ENCODE assay signal across 8 cellular contexts in the genomic region with DNA sequence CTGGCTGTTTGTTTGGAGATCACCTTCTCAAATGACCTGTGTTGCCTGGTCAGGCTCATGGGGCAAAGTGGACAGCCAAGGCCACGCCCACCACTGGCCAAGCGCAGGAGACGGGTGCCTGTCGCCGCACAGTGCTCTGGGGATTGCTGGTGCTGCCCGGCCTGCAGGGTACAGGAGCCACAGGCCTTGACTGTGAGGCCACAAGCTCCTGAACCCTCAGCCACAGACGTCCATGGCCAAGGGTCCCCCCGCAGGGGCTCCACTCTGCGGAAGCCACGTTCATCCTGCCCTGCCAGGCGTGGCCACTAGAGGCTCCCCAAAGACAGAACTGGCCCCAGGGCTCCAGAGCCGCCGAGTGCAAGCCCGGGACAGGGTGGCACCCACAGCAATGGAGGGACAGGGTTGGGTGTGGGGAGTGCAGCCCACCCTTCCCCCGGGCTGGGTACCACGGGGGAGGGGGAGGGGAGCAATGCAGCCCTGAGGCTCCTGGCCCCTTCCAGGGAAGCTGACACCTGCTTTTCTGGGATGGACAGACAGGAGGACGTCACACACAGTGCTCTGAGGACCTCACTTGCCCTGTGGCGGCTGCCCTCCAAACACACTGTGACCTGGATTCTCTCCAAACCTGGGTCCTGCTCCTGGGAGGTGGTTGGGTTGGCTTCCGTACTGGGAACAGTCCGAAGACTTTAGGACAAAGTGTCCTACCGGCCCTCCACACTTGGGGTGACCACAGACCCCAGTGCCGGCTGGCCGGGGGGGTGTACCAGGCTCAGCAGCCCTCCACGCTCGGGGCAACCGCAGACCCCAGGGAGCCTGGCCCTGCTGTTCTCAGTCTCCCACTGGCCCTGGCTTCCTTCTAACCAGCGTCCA. TPM values are rescaled to one million over a fixed set of nuclear protein-coding genes. Genes with fewer than 3 reads are reported as not detected.
A peak's percentile ranks its signal among the peaks of the same experiment; 100 is the strongest.
DNase-seq lines count a peak whose midpoint lies in the region; ATAC-seq, FAIRE-seq and TF ChIP-seq lines count a peak whose summit lies in the region.

No MANE protein-coding gene starts in this region.

- no peak for TF ChIP-seq POLR2A in body of pancreas (IDR thresholded peaks at IDR 0.05)

- H3K4me1 ChIP-seq in body of pancreas, result peaks cover 29% of the 10 kb centered on the region
- H3K4me1 ChIP-seq in iPS DF 6.9 (ENCODE audit: control insufficient read depth, insufficient read depth, low read length), result peaks cover 7% of the 10 kb centered on the region; the same call in 1 of the 2 replicates
- peaks cover 6 to 15% of the 10 kb centered on the region in 2 donors for H3K4me1 ChIP-seq in small intestine (ENCODE audit: control insufficient read depth in 2 of 2, insufficient read depth in 1 of 2, low read depth in 1 of 2, low read length in 1 of 2)

- H3K27me3 ChIP-seq in H7 (ENCODE audit: control insufficient read depth, insufficient read depth, low read length), result no peaks in the 10 kb centered on the region
- no peaks in the 10 kb centered on the region for H3K27me3 ChIP-seq in body of pancreas
- no peaks in the 10 kb centered on the region for H3K27me3 ChIP-seq in iPS DF 6.9 (ENCODE audit: control insufficient read depth, insufficient read depth, low read length)
- no peaks in the 10 kb centered on the region for H3K27me3 ChIP-seq in small intestine (ENCODE audit: control insufficient read depth in 2 of 2, insufficient read depth in 2 of 2, low read length in 2 of 2)

- H3K27ac ChIP-seq in body of pancreas, result peak overlapping the region in 1 of 4 donors; percentile 6
- no peak overlapping the region for H3K27ac ChIP-seq in iPS DF 6.9 (ENCODE audit: low read length)
- no peak overlapping the region for H3K27ac ChIP-seq in small intestine (ENCODE audit: low read depth in 1 of 2, low read length in 1 of 2)

- ATAC-seq in body of pancreas, result peak; percentile 80

- H3K4me3 ChIP-seq in H7 (ENCODE audit: insufficient read depth, low read depth, low read length), result no peak overlapping the region
- H3K4me3 ChIP-seq in body of pancreas, result no peak overlapping the region
- no peak overlapping the region for H3K4me3 ChIP-seq in iPS DF 6.9 (ENCODE audit: low read length)
- no peak overlapping the region for H3K4me3 ChIP-seq in small intestine (ENCODE audit: low read depth in 1 of 2, low read length in 2 of 2)

- 26 to 27% methylated on average over 2 to 26 of the region's 27 CpGs for WGBS in body of pancreas, 2 donors
- no CpG with 5 or more reads among the region's 27 CpGs for WGBS in iPS DF 6.9 (ENCODE audit: insufficient coverage, insufficient read length)
- 14 to 22% (median 20%) methylated on average over 26 to 27 of the region's 27 CpGs for WGBS in small intestine, 3 donors

- H3K36me3 ChIP-seq in H7 (replicated peaks; ENCODE audit: control insufficient read depth, insufficient read depth, low read length), result peaks cover 2% of the 10 kb centered on the region
- H3K36me3 ChIP-seq in body of pancreas (replicated peaks in 1 of 2; ENCODE audit: insufficient read depth in 1 of 2, low read depth in 2 of 2), result no peaks in the 10 kb centered on the region
- H3K36me3 ChIP-seq in iPS DF 6.9 (ENCODE audit: control insufficient read depth, insufficient read depth, low read length), result no peaks in the 10 kb centered on the region; the same call in none of the 2 replicates
- H3K36me3 ChIP-seq in small intestine (ENCODE audit: control insufficient read depth in 2 of 2, insufficient read depth in 2 of 2, low read length in 2 of 2), result no peaks in the 10 kb centered on the region

- FAIRE-seq in small intestine (lab: Jason Lieb, UNC), result no peak

- H3K9me3 ChIP-seq in body of pancreas (no peaks in the 10 kb centered on the region), iPS DF 6.9 (ENCODE audit: control insufficient read depth, insufficient read depth, low read length) (no peaks in the 10 kb centered on the region), small intestine (ENCODE audit: control insufficient read depth, low read depth) (no peaks in the 10 kb centered on the region)

- TF ChIP-seq CTCF in body of pancreas (IDR thresholded peaks at IDR 0.05), result peak; percentile 88 to 97 (median 91)

- intact Hi-C loops in body of pancreas (cut with DNase I), result loop anchor here (2.0 kb wide), 1 partner anchor 229 kb away; no protein-coding TSS in a partner anchor

- DNase-seq in DMS153 treated with DMSO at 0.1 percent for 48 hours (lab: John Stamatoyannopoulos, UW; ENCODE audit: unreplicated experiment) (peak; percentile 73), H7 (peak; percentile 95), NCI-H1105 treated with DMSO at 0.1 percent for 48 hours (lab: John Stamatoyannopoulos, UW) (peak; percentile 59), T1000 (lab: John Stamatoyannopoulos, UW) (peak; percentile 23), body of pancreas (peak; percentile 70 to 81 (median 76)), iPS DF 6.9 (ENCODE audit: low read depth, low spot score) (peak; percentile 27), small intestine (peak; percentile 80), OCI-M2 (lab: John Stamatoyannopoulos, UW; ENCODE audit: unreplicated experiment) (no peak)

RNA-seq across cellular contexts. Expression of a gene that starts 21.5 kb away (rescaled TPM):
- total RNA-seq in H7 (2014; rRNA removed; shearing (Covaris generic)), result 0.31 and 0.92 TPM in 2 replicates
- total RNA-seq in body of pancreas, result 1 to 10 TPM; 2.6 to 5.2 TPM
- polyA plus RNA-seq in small intestine, result 1 to 10 TPM; 3.0 to 6.3 (median 5.3) TPM

RNA-seq across cellular contexts. Expression of a gene that starts 59.6 kb away (rescaled TPM):
- total RNA-seq in H7 (2014; rRNA removed; shearing (Covaris generic)), result 12.6 and 20.7 TPM in 2 replicates
- 1 to 10 TPM; 1.3 to 7.8 TPM for total RNA-seq in body of pancreas
- polyA plus RNA-seq in small intestine, result 1 to 10 TPM in 2 of 3 donors, under 1 TPM in 1; 0.54 to 9.6 (median 1.1) TPM
